Comparison of ENCODE assay signal across 26 cellular contexts in genomic region chr2:29039718-29040480, GRCh38. TPM values are rescaled to one million over a fixed set of nuclear protein-coding genes. Genes with fewer than 3 reads are reported as not detected.
DNase-seq lines count a peak whose midpoint lies in the region; ATAC-seq, FAIRE-seq and TF ChIP-seq lines count a peak whose summit lies in the region.
"Had no signal": no experiment of that assay in that cellular context is flagged by ENCODE, and none has a peak within 500 bp of the region (broad histone marks: within the 10 kb centered on the region; RNA-seq: fewer than 3 reads in every experiment).

No MANE protein-coding gene starts in this region.

- ATAC-seq in GM19324 (IDR thresholded peaks at IDR 0.05; ENCODE audit: low FRiP score, unreplicated experiment) (peak; percentile 63), HG03064 (IDR thresholded peaks at IDR 0.05; ENCODE audit: low read depth, unreplicated experiment) (peak; percentile 64)
- no peak for ATAC-seq in stimulated activated naive CD8-positive, alpha-beta T cell treated with anti-CD3 and anti-CD28 coated beads, Interleukin-15, amount 100 ng/mL, for 72 hours
- ATAC-seq: activated T-cell treated with anti-CD3 and anti-CD28 coated beads, Interleukin-2, amount 50 U/mL, for 72 hours; HepG2 had no signal

- FAIRE-seq in GM18507 (lab: Jason Lieb, UNC) (peak; percentile 61), small intestine (lab: Jason Lieb, UNC) (no peak)
- FAIRE-seq: endothelial cell of umbilical vein, HepG2, islet of Langerhans had no signal

- H3K27ac ChIP-seq in small intestine (ENCODE audit: low read depth in 1 of 2, low read length in 1 of 2): no peak overlapping the region
- H3K27ac ChIP-seq: brain microvascular endothelial cell, ovary, Peyer's patch, SK-N-MC, transverse colon had no signal

- H3K9me3 ChIP-seq in small intestine (ENCODE audit: control insufficient read depth, low read depth): no peaks in the 10 kb centered on the region
- H3K9me3 ChIP-seq: ovary, Peyer's patch, sigmoid colon, transverse colon had no signal

- 73 to 78% (median 77%) methylated on average over 4 of the region's 4 CpGs for WGBS in small intestine, 3 donors

- no peak for TF ChIP-seq CTCF in choroid plexus epithelial cell (conservative IDR thresholded peaks at IDR 0.05; ENCODE audit: low read depth, low read length)

- H3K4me3 Mint-ChIP-seq in stimulated activated naive CD8-positive, alpha-beta T cell treated with anti-CD3 and anti-CD28 coated beads, Interleukin-15, amount 100 ng/mL, for 72 hours: no peak overlapping the region
- H3K4me3 Mint-ChIP-seq: activated naive CD8-positive, alpha-beta T cell treated with anti-CD3 and anti-CD28 coated beads for 36 hours; activated T-cell treated with anti-CD3 and anti-CD28 coated beads, Interleukin-2, amount 50 U/mL, for 72 hours; CD4-positive, alpha-beta memory T cell; dendritic cell treated with granulocyte-macrophage colony-stimulating factor and Interleukin-4, amounts not matched to agents 40 ng/mL and 50 ng/mL, for 4 days had no signal

- no peaks in the 10 kb centered on the region for H3K9me3 Mint-ChIP-seq in stimulated activated naive CD8-positive, alpha-beta T cell treated with anti-CD3 and anti-CD28 coated beads, Interleukin-15, amount 100 ng/mL, for 72 hours
- H3K9me3 Mint-ChIP-seq: activated naive CD8-positive, alpha-beta T cell treated with anti-CD3 and anti-CD28 coated beads for 36 hours; activated T-cell treated with anti-CD3 and anti-CD28 coated beads, Interleukin-2, amount 50 U/mL, for 72 hours; dendritic cell treated with granulocyte-macrophage colony-stimulating factor and Interleukin-4, amounts not matched to agents 40 ng/mL and 50 ng/mL, for 4 days had no signal

- H3K27me3 Mint-ChIP-seq in stimulated activated naive CD8-positive, alpha-beta T cell treated with anti-CD3 and anti-CD28 coated beads, Interleukin-15, amount 100 ng/mL, for 72 hours: no peaks in the 10 kb centered on the region
- H3K27me3 Mint-ChIP-seq: activated naive CD8-positive, alpha-beta T cell treated with anti-CD3 and anti-CD28 coated beads for 36 hours; CD4-positive, alpha-beta memory T cell; dendritic cell treated with granulocyte-macrophage colony-stimulating factor and Interleukin-4, amounts not matched to agents 40 ng/mL and 50 ng/mL, for 4 days had no signal

- H3K36me3 ChIP-seq in small intestine (ENCODE audit: control insufficient read depth in 2 of 2, insufficient read depth in 2 of 2, low read length in 2 of 2): no peaks in the 10 kb centered on the region
- H3K36me3 ChIP-seq: brain microvascular endothelial cell, ovary, Peyer's patch, sigmoid colon, transverse colon had no signal

- DNase-seq in GM18507 (ENCODE audit: extremely low spot score, insufficient read length, low read depth): no peak
- peak; percentile 39 for DNase-seq in choroid plexus epithelial cell (ENCODE audit: low read depth)
- no peak for DNase-seq in A172 (ENCODE audit: low spot score)
- no peak for DNase-seq in small intestine
- DNase-seq in stimulated activated naive CD8-positive, alpha-beta T cell treated with anti-CD3 and anti-CD28 coated beads, Interleukin-15, amount 100 ng/mL, for 72 hours: no peak
- DNase-seq in D341Med (ENCODE audit: low spot score): no peak
- DNase-seq: activated naive CD8-positive, alpha-beta T cell treated with anti-CD3 and anti-CD28 coated beads for 36 hours; activated T-cell treated with anti-CD3 and anti-CD28 coated beads, Interleukin-2, amount 50 U/mL, for 72 hours; brain microvascular endothelial cell; CD4-positive, alpha-beta memory T cell; DMS53; mammary epithelial cell; ovary; Peyer's patch; stimulated activated naive CD4-positive, alpha-beta T cell; T1000; transverse colon had no signal

- H3K4me1 Mint-ChIP-seq in stimulated activated naive CD8-positive, alpha-beta T cell treated with anti-CD3 and anti-CD28 coated beads, Interleukin-15, amount 100 ng/mL, for 72 hours: no peaks in the 10 kb centered on the region

- H3K4me1 ChIP-seq in small intestine (ENCODE audit: control insufficient read depth in 2 of 2, insufficient read depth in 1 of 2, low read depth in 1 of 2, low read length in 1 of 2): no peaks in the 10 kb centered on the region
- H3K4me1 ChIP-seq: Peyer's patch had no signal

- H3K4me3 ChIP-seq in choroid plexus epithelial cell (ENCODE audit: low read depth, low read length): no peak overlapping the region
- no peak overlapping the region for H3K4me3 ChIP-seq in small intestine (ENCODE audit: low read depth in 1 of 2, low read length in 2 of 2)
- H3K4me3 ChIP-seq: ovary, Peyer's patch, sigmoid colon, SK-N-MC, transverse colon had no signal

- no peak overlapping the region for H3K27ac Mint-ChIP-seq in stimulated activated naive CD8-positive, alpha-beta T cell treated with anti-CD3 and anti-CD28 coated beads, Interleukin-15, amount 100 ng/mL, for 72 hours
- H3K27ac Mint-ChIP-seq: activated naive CD8-positive, alpha-beta T cell treated with anti-CD3 and anti-CD28 coated beads for 36 hours; activated T-cell treated with anti-CD3 and anti-CD28 coated beads, Interleukin-2, amount 50 U/mL, for 72 hours; dendritic cell treated with granulocyte-macrophage colony-stimulating factor and Interleukin-4, amounts not matched to agents 40 ng/mL and 50 ng/mL, for 4 days had no signal

- H3K27me3 ChIP-seq in small intestine (ENCODE audit: control insufficient read depth in 2 of 2, insufficient read depth in 2 of 2, low read length in 2 of 2): no peaks in the 10 kb centered on the region
- H3K27me3 ChIP-seq: brain microvascular endothelial cell, ovary, Peyer's patch, sigmoid colon, transverse colon had no signal

RNA-seq across cellular contexts. Expression of gene PCARE, which starts 34.4 kb away (rescaled TPM):
- not detected in 2 replicates for total RNA-seq in A172 (2014; rRNA removed; shearing (Covaris generic))
- not detected for polyA plus RNA-seq in small intestine
- total RNA-seq: activated naive CD8-positive, alpha-beta T cell treated with anti-CD3 and anti-CD28 coated beads for 36 hours; activated T-cell treated with anti-CD3 and anti-CD28 coated beads, Interleukin-2, amount 50 U/mL, for 72 hours; CD4-positive, alpha-beta memory T cell; endothelial cell of umbilical vein; fibroblast of villous mesenchyme; HepG2; Peyer's patch had no signal
- polyA plus RNA-seq: CD4-positive, alpha-beta memory T cell; endothelial cell of umbilical vein; HepG2; sigmoid colon had no signal

RNA-seq across cellular contexts. Expression of gene TOGARAM2, which starts 58.8 kb away (rescaled TPM):
- 0.69 and 1.9 TPM in 2 replicates for total RNA-seq in A172 (2014; rRNA removed; shearing (Covaris generic))
- polyA plus RNA-seq in small intestine: 1 to 10 TPM in 1 of 3 donors, under 1 TPM in 2; under 0.01 to 1.1 (median 0.66) TPM
- total RNA-seq: endothelial cell of umbilical vein, mammary epithelial cell had no signal
- polyA plus RNA-seq: endothelial cell of umbilical vein had no signal
